ENCODE assay signal across 8 cellular contexts in the genomic region with DNA sequence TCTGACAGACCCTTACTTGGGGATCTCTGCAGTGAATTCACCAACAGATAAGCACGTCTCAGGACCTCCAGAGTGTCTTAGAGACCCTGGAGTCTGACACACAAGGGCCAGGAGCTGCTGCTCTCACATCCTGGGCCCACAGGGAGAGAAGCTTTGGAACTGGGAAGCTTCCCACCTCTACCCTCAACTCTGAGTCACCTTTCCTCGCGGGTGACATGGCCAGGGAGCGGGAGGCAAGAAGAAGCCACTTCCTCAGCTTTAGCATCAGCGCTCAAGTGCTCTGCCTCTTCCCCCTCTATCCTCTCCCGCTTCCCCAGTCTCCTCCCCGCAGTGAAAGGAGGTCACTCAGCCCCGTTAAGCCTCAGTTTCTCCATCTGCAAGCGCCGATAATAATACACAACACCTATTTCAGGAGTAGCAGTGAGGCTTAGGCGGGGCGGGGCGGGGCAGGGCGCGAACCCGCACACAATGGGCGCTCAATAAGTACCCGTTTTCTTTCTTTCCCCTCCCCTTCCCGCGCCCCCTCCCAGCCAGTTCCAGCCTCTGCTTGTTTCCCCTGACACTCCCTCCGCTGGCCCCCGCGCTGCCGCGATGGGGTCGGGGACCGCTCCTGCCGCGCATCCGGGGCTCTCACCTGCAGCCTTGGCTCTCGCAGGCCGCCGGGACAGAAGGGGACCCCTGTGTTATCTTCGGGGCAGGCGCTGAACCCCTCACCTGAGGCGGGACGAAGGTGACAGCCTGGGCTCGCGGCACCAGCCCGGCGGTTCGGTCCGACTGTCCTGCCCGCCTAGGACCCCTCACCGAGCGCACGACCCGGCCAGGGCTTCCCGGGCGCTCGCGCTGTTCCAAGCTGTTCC. TPM values are rescaled to one million over a fixed set of nuclear protein-coding genes. Genes with fewer than 3 reads are reported as not detected.
DNase-seq lines count a peak whose midpoint lies in the region; ATAC-seq and TF ChIP-seq lines count a peak whose summit lies in the region.

No MANE protein-coding gene starts in this region.

- H3K18ac ChIP-seq in IMR-90 (ENCODE audit: low read depth, low read length) = peak overlapping the region; percentile 19; the same call in 1 of the 2 replicates

- TF ChIP-seq CTCF in IMR-90 (conservative IDR thresholded peaks at IDR 0.05; ENCODE audit: low read depth, low read length) (no peak), fibroblast of lung (conservative IDR thresholded peaks at IDR 0.05 in 1 of 2, IDR thresholded peaks at IDR 0.05 in 1 of 2; ENCODE audit: low read depth in 1 of 2, low read length in 2 of 2) (no peak), parathyroid adenoma (IDR thresholded peaks at IDR 0.05) (no peak)

- H3K9ac ChIP-seq in IMR-90 (ENCODE audit: low read depth, low read length) = peak overlapping the region; percentile 68
- H3K9ac ChIP-seq in fibroblast of lung (ENCODE audit: insufficient read depth, low read length) = peak overlapping the region; percentile 57
- no peak overlapping the region for H3K9ac ChIP-seq in parathyroid adenoma

- H3K4ac ChIP-seq in IMR-90 (ENCODE audit: low read depth, low read length) = peak overlapping the region; percentile 45; the same call in 1 of the 2 replicates

- peak overlapping the region; percentile 51; the same call in 1 of the 2 replicates for H4K91ac ChIP-seq in IMR-90 (ENCODE audit: insufficient read depth, low read depth, low read length)

- H3K4me3 ChIP-seq in IMR-90 (ENCODE audit: insufficient read depth, low read depth, low read length) (peak overlapping the region; percentile 90), fibroblast of lung (replicated peaks in 1 of 4; ENCODE audit: control extremely low read depth in 1 of 4, insufficient read depth in 1 of 4, low read depth in 3 of 4, low read length in 4 of 4) (peak overlapping the region; percentile 53 to 66 (median 56)), parathyroid adenoma (ENCODE audit: low read depth, low read length) (peak overlapping the region; percentile 46)

- H3K56ac ChIP-seq in IMR-90 (ENCODE audit: extremely low read depth, insufficient read depth, low read length) = no peak overlapping the region

- peaks cover 0 to 4% of the 10 kb centered on the region in 2 experiments; a peak in 3 of 4 replicates for H3K79me1 ChIP-seq in IMR-90 (ENCODE audit: low read depth in 1 of 2, low read length in 2 of 2)

- H3K23ac ChIP-seq in IMR-90 (ENCODE audit: low read depth, low read length) = peak overlapping the region; percentile 34

- H3K9me3 Mint-ChIP-seq in activated CD8-positive, alpha-beta T cell treated with anti-CD3 and anti-CD28 coated beads, Interleukin-2, amount 10 ng/mL, durations not matched to agents 7 days and 5 days (ENCODE audit: insufficient read depth) = no peaks in the 10 kb centered on the region

- H3K79me2 ChIP-seq in fibroblast of lung (ENCODE audit: control insufficient read depth, insufficient read depth, low read length) (no peaks in the 10 kb centered on the region), parathyroid adenoma (no peaks in the 10 kb centered on the region)

- TF ChIP-seq POLR2A in IMR-90 (IDR thresholded peaks at IDR 0.05; ENCODE audit: low read depth, low read length) = no peak

- TF ChIP-seq RAD21 in IMR-90 (IDR thresholded peaks at IDR 0.05; ENCODE audit: low read length) = no peak

- peak overlapping the region; percentile 46 for H2AK5ac ChIP-seq in IMR-90 (ENCODE audit: low read depth, low read length)

- H3K36me3 Mint-ChIP-seq in activated CD8-positive, alpha-beta T cell treated with anti-CD3 and anti-CD28 coated beads, Interleukin-2, amount 10 ng/mL, durations not matched to agents 7 days and 5 days (ENCODE audit: low read depth) = no peaks in the 10 kb centered on the region

- H3K27me3 ChIP-seq in IMR-90 (ENCODE audit: control insufficient read depth, insufficient read depth, low read length) (peaks cover 10% of the 10 kb centered on the region; the same call in 1 of the 2 replicates), fibroblast of lung (ENCODE audit: control insufficient read depth, insufficient read depth, low read length) (peaks cover 21% of the 10 kb centered on the region), parathyroid adenoma (ENCODE audit: control insufficient read depth, insufficient read depth, low read length) (no peaks in the 10 kb centered on the region)

- no peak overlapping the region for H4K5ac ChIP-seq in IMR-90 (ENCODE audit: low read depth, low read length)

- H3K27ac ChIP-seq in IMR-90 (ENCODE audit: insufficient read depth, low read length) (peak overlapping the region; percentile 25; the same call in 1 of the 2 replicates), fibroblast of lung (ENCODE audit: insufficient read depth, low read length) (no peak overlapping the region), parathyroid adenoma (no peak overlapping the region)

- H3K14ac ChIP-seq in IMR-90 (replicated peaks; ENCODE audit: low read depth, low read length) = no peak overlapping the region; the same call in 1 of the 2 replicates

- DNase-seq in NCI-H345 (lab: John Stamatoyannopoulos, UW) = peak; percentile 12
- no peak for DNase-seq in NCI-H345 treated with DMSO at 0.1 percent for 48 hours (lab: John Stamatoyannopoulos, UW; ENCODE audit: unreplicated experiment)
- DNase-seq in IMR-90 = peak; percentile 34
- DNase-seq in activated CD8-positive, alpha-beta T cell treated with anti-CD3 and anti-CD28 coated beads, Interleukin-2, amount 10 ng/mL, durations not matched to agents 7 days and 5 days = peak; percentile 49
- peak in 1 of 2 donors; percentile 42 for DNase-seq in fibroblast of lung (ENCODE audit: low read depth in 2 of 2)
- no peak for DNase-seq in occipital lobe (lab: John Stamatoyannopoulos, UW)

- no peak overlapping the region for H2BK15ac ChIP-seq in IMR-90 (ENCODE audit: low read depth, low read length)

- H3K4me1 Mint-ChIP-seq in activated CD8-positive, alpha-beta T cell treated with anti-CD3 and anti-CD28 coated beads, Interleukin-2, amount 10 ng/mL, durations not matched to agents 7 days and 5 days (ENCODE audit: low read depth) = peaks cover 26% of the 10 kb centered on the region

- H2AFZ ChIP-seq in IMR-90 (replicated peaks; ENCODE audit: low read length, poor library complexity) (peak overlapping the region; percentile 93), fibroblast of lung (ENCODE audit: low read length) (peak overlapping the region; percentile 54), parathyroid adenoma (peak overlapping the region; percentile 58)

- H3K27me3 Mint-ChIP-seq in activated CD8-positive, alpha-beta T cell treated with anti-CD3 and anti-CD28 coated beads, Interleukin-2, amount 10 ng/mL, durations not matched to agents 7 days and 5 days (ENCODE audit: low read depth) = peaks cover 28% of the 10 kb centered on the region

- 15% methylated on average over 16 of the region's 52 CpGs; no CpG with 5 or more reads in 1 of the 2 experiments for WGBS in IMR-90 (ENCODE audit: extremely low coverage in 2 of 2, insufficient read length in 1 of 2), 2 experiments

- CTCF ChIA-PET in IMR-90 (lab: Yijun Ruan, JAX) = no interaction called here
- CTCF ChIA-PET in activated CD8-positive, alpha-beta T cell treated with anti-CD3 and anti-CD28 coated beads, Interleukin-2, amount 10 ng/mL, durations not matched to agents 7 days and 5 days (lab: Charles Lee) = interaction anchor here (0.8 to 13.0 kb wide), 15 partner anchors 8 to 101 kb away, joined by 3 to 237 read pairs (median 4); no protein-coding TSS in a partner anchor

- intact Hi-C loops in IMR-90 (cut with micrococcal nuclease) = no loop called here

- dilution Hi-C loops in IMR-90 (cut with HindIII; ENCODE audit: low sequenced_read_pairs, unreplicated experiment) = no loop called here

- H3K36me3 ChIP-seq in IMR-90 (ENCODE audit: control insufficient read depth, insufficient read depth, low read length) (no peaks in the 10 kb centered on the region), fibroblast of lung (ENCODE audit: control insufficient read depth, insufficient read depth, low read length) (no peaks in the 10 kb centered on the region), parathyroid adenoma (ENCODE audit: control insufficient read depth, insufficient read depth, low read length) (no peaks in the 10 kb centered on the region)

- POLR2A ChIA-PET in IMR-90 (lab: Charles Lee; ENCODE audit: unreplicated experiment) = no interaction called here
- POLR2A ChIA-PET in activated CD8-positive, alpha-beta T cell treated with anti-CD3 and anti-CD28 coated beads, Interleukin-2, amount 10 ng/mL, durations not matched to agents 7 days and 5 days (lab: Charles Lee) = interaction anchor here (1.0 kb wide), 1 partner anchor 84 kb away, joined by 3 read pairs; no protein-coding TSS in a partner anchor

- H4K20me1 ChIP-seq in IMR-90 (ENCODE audit: insufficient read depth, low read length) = peaks cover 3% of the 10 kb centered on the region; the same call in 1 of the 2 replicates
- no peaks in the 10 kb centered on the region for H4K20me1 ChIP-seq in fibroblast of lung (ENCODE audit: control insufficient read depth, extremely low read depth, insufficient read depth, low read length)

- in situ Hi-C loops in IMR-90 (cut with MboI; ENCODE audit: low sequenced_read_pairs) = loop anchor here (25.0 kb wide), 1 partner anchor 238 kb away; no protein-coding TSS in a partner anchor

- H3K4me3 Mint-ChIP-seq in activated CD8-positive, alpha-beta T cell treated with anti-CD3 and anti-CD28 coated beads, Interleukin-2, amount 10 ng/mL, durations not matched to agents 7 days and 5 days = peak overlapping the region; percentile 82

- H2BK5ac ChIP-seq in IMR-90 (ENCODE audit: low read depth, low read length, poor library complexity, severe bottlenecking) = no peak overlapping the region

- no TSS peak for BruUV-seq in IMR-90 (replicated peaks; lab: Mats Ljungman, UMichigan)

- 0 out of 2 replicates have a peak, but pooled peaks cover 4% of the 10 kb centered on the region for H3K9me1 ChIP-seq in IMR-90 (ENCODE audit: insufficient read depth, low read length)

- H3K4me2 ChIP-seq in IMR-90 (ENCODE audit: low read depth, low read length) = peak overlapping the region; percentile 92
- H3K4me2 ChIP-seq in fibroblast of lung (ENCODE audit: extremely low read depth, insufficient read depth, low read length) = peak overlapping the region; percentile 88
- H3K4me2 ChIP-seq in parathyroid adenoma (ENCODE audit: low read length) = peak overlapping the region; percentile 71

- H3K4me1 ChIP-seq in IMR-90 (ENCODE audit: control insufficient read depth, insufficient read depth, low read length) (no peaks in the 10 kb centered on the region; the same call in 1 of the 2 replicates), fibroblast of lung (ENCODE audit: control insufficient read depth, extremely low read depth, insufficient read depth, low read length) (no peaks in the 10 kb centered on the region), parathyroid adenoma (no peaks in the 10 kb centered on the region)

- ATAC-seq in IMR-90 (ENCODE audit: low read depth) (no peak), HG02884 (IDR thresholded peaks at IDR 0.05; ENCODE audit: unreplicated experiment) (no peak)
- ATAC-seq in activated CD8-positive, alpha-beta T cell treated with anti-CD3 and anti-CD28 coated beads, Interleukin-2, amount 10 ng/mL, durations not matched to agents 7 days and 5 days = peak; percentile 27

- peak overlapping the region; percentile 59 for H3K27ac Mint-ChIP-seq in activated CD8-positive, alpha-beta T cell treated with anti-CD3 and anti-CD28 coated beads, Interleukin-2, amount 10 ng/mL, durations not matched to agents 7 days and 5 days

- H3K9me3 ChIP-seq in IMR-90 (ENCODE audit: control insufficient read depth, insufficient read depth, low read length) (no peaks in the 10 kb centered on the region), fibroblast of lung (ENCODE audit: control insufficient read depth, insufficient read depth, low read depth, low read length) (no peaks in the 10 kb centered on the region), parathyroid adenoma (ENCODE audit: control insufficient read depth, low read length) (no peaks in the 10 kb centered on the region)

- no peak overlapping the region for H2BK120ac ChIP-seq in IMR-90 (ENCODE audit: low read depth, low read length)

- peak overlapping the region; percentile 83 for H2AK9ac ChIP-seq in IMR-90 (replicated peaks; ENCODE audit: low read depth, low read length, poor library complexity)

- no peak overlapping the region for H4K8ac ChIP-seq in IMR-90 (ENCODE audit: low read depth in 2 of 2, low read length in 2 of 2)

- H2BK20ac ChIP-seq in IMR-90 (ENCODE audit: low read depth, low read length) = no peak overlapping the region

RNA-seq across cellular contexts. Expression of gene GDPD5, which starts 0.9 kb away (rescaled TPM):
- total RNA-seq in IMR-90 (2012; rRNA removed) = 1.7 and 2.0 TPM in 2 replicates
- 7.9 and 8.2 TPM in 2 replicates for polyA plus RNA-seq in IMR-90 (2012; rRNA removed)
- 4.1 and 7.5 TPM in 2 replicates for polyA plus RNA-seq in IMR-90 (2012; cell fraction: cytosol; rRNA removed)
- 25.1 and 54.1 TPM in 2 replicates for polyA plus RNA-seq in IMR-90 (2012; cell fraction: nucleus; rRNA removed; ENCODE audit: low replicate concordance)
- total RNA-seq in activated CD8-positive, alpha-beta T cell treated with anti-CD3 and anti-CD28 coated beads, Interleukin-2, amount 10 ng/mL, durations not matched to agents 7 days and 5 days = 10 to 100 TPM; 23.1 to 26.6 TPM
- 2.5 and 3.3 TPM in 2 replicates for total RNA-seq in fibroblast of lung
- 2.0 and 3.1 TPM in 2 replicates for polyA plus RNA-seq in fibroblast of lung
- polyA plus RNA-seq in fibroblast of lung (2012) = 4.1 and 5.3 TPM in 2 replicates
- polyA minus RNA-seq in fibroblast of lung (ENCODE audit: low replicate concordance) = 18.1 and 21.0 TPM in 2 replicates
- 9.8 TPM for total RNA-seq in occipital lobe

RNA-seq across cellular contexts. Expression of gene SERPINH1, which starts 37.2 kb away (rescaled TPM):
- total RNA-seq in IMR-90 (2012; rRNA removed) = 772 and 841 TPM in 2 replicates
- polyA plus RNA-seq in IMR-90 (2012; rRNA removed) = 1,857 and 1,944 TPM in 2 replicates
- 823 and 2,639 TPM in 2 replicates for polyA plus RNA-seq in IMR-90 (2012; cell fraction: cytosol; rRNA removed)
- 597 and 1,651 TPM in 2 replicates for polyA plus RNA-seq in IMR-90 (2012; cell fraction: nucleus; rRNA removed; ENCODE audit: low replicate concordance)
- 10 to 100 TPM in 1 of 2 experiments, 1 to 10 TPM in 1; 9.3 to 10.8 TPM for total RNA-seq in activated CD8-positive, alpha-beta T cell treated with anti-CD3 and anti-CD28 coated beads, Interleukin-2, amount 10 ng/mL, durations not matched to agents 7 days and 5 days
- total RNA-seq in fibroblast of lung = 750 and 828 TPM in 2 replicates
- polyA plus RNA-seq in fibroblast of lung = 373 and 491 TPM in 2 replicates
- 777 and 1,001 TPM in 2 replicates for polyA plus RNA-seq in fibroblast of lung (2012)
- 802 and 1,363 TPM in 2 replicates for polyA minus RNA-seq in fibroblast of lung (ENCODE audit: low replicate concordance)
- total RNA-seq in occipital lobe = 29.3 TPM

Comparison
In these comparisons a context has a peak if more than half of its experiments do, and no peak if none do; other contexts are left out.
1. DNase-seq: peak in NCI-H345 (single experiment), IMR-90 (single experiment) and activated CD8-positive, alpha-beta T cell treated with anti-CD3 and anti-CD28 coated beads, Interleukin-2, amount 10 ng/mL, durations not matched to agents 7 days and 5 days (single experiment); none in NCI-H345 treated with DMSO at 0.1 percent for 48 hours (single experiment) and occipital lobe (single experiment).
2. RNA of gene SERPINH1, which starts 37.2 kb away (total RNA-seq): 772 to 841 TPM in IMR-90 and 750 to 828 TPM in fibroblast of lung; 29.3 TPM in occipital lobe (single experiment) and 9.3 to 10.8 TPM in activated CD8-positive, alpha-beta T cell treated with anti-CD3 and anti-CD28 coated beads, Interleukin-2, amount 10 ng/mL, durations not matched to agents 7 days and 5 days; every median in the first group is over 10 times any median in the second.
3. Peak in every context shown above with its lines, with median percentiles within 50 percentile points of each other: H2AFZ ChIP-seq, H3K4me2 ChIP-seq and H3K4me3 ChIP-seq.